In the genomic region with DNA sequence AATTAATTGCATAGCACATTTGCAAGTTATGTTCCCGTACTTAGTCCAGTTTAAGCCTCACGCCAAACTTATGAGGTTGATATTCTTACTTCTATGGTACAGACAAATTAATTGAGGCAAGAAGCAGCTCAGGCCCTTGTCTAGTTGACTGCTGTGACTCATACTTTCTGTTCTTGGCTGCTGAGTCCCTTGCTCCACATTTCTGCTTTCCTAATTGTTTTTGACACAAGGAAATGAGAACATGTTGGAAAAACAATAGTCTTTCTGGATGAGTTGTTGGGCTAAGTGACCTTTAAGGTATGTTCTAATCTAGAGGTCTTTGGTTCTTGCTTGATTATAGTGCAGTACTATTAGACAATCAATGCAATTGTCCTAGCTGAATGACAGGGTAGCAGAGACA, we compare ENCODE assay signal across 23 cellular contexts.
"Had no signal": no experiment of that assay in that cellular context is flagged by ENCODE, and none has a peak within 500 bp of the region (broad histone marks: within the 10 kb centered on the region; RNA-seq: fewer than 3 reads in every experiment).

No MANE protein-coding gene starts in this region.

- H3K36me3 Mint-ChIP-seq: activated CD4-positive, alpha-beta memory T cell treated with anti-CD3 and anti-CD28 coated beads for 36 hours; activated CD8-positive, alpha-beta memory T cell treated with anti-CD3 and anti-CD28 coated beads, Interleukin-2, amount 10 ng/mL, durations not matched to agents 7 days and 5 days; activated naive CD4-positive, alpha-beta T cell treated with anti-CD3 and anti-CD28 coated beads, Interleukin-2, amount 10 ng/mL, durations not matched to agents 7 days and 5 days; natural killer cell had no signal

- H3K27ac ChIP-seq: colonic mucosa, esophagus squamous epithelium, left ventricle myocardium inferior, neutrophil, right atrium auricular region, skin epidermis, tibial nerve, uterus had no signal

- ATAC-seq: activated CD4-positive, alpha-beta T cell treated with anti-CD3 and anti-CD28 coated beads for 36 hours; activated CD8-positive, alpha-beta memory T cell treated with anti-CD3 and anti-CD28 coated beads, Interleukin-2, amount 10 ng/mL, durations not matched to agents 7 days and 5 days; natural killer cell had no signal

- H3K27ac Mint-ChIP-seq: activated CD4-positive, alpha-beta memory T cell treated with anti-CD3 and anti-CD28 coated beads for 36 hours; activated CD4-positive, alpha-beta T cell treated with anti-CD3 and anti-CD28 coated beads for 36 hours; activated CD8-positive, alpha-beta memory T cell treated with anti-CD3 and anti-CD28 coated beads, Interleukin-2, amount 10 ng/mL, durations not matched to agents 7 days and 5 days; activated naive CD4-positive, alpha-beta T cell treated with anti-CD3 and anti-CD28 coated beads, Interleukin-2, amount 10 ng/mL, durations not matched to agents 7 days and 5 days; activated T-helper 2 cell treated with anti-CD3 and anti-CD28 coated beads, Interferon-gamma antibody, Interleukin-2, Interleukin-4, amounts not matched to agents 10 μg/mL and 5 μg/mL and 100 μg/mL, durations not matched to agents 14 hours and 24 hours and 36 hours; natural killer cell had no signal

- H3K36me3 ChIP-seq: colonic mucosa, esophagus squamous epithelium, left ventricle myocardium inferior, neutrophil, right atrium auricular region, tibial nerve, uterus had no signal

- H3K4me3 ChIP-seq: colonic mucosa, esophagus squamous epithelium, left ventricle myocardium inferior, right atrium auricular region, skin epidermis, tibial nerve, uterus had no signal

- H3K4me1 ChIP-seq: colonic mucosa, esophagus squamous epithelium, left ventricle myocardium inferior, uterus had no signal

- H3K4me1 Mint-ChIP-seq: activated CD4-positive, alpha-beta T cell treated with anti-CD3 and anti-CD28 coated beads for 36 hours; activated CD8-positive, alpha-beta memory T cell treated with anti-CD3 and anti-CD28 coated beads, Interleukin-2, amount 10 ng/mL, durations not matched to agents 7 days and 5 days; activated naive CD4-positive, alpha-beta T cell treated with anti-CD3 and anti-CD28 coated beads, Interleukin-2, amount 10 ng/mL, durations not matched to agents 7 days and 5 days; natural killer cell had no signal

- DNase-seq: activated CD4-positive, alpha-beta memory T cell treated with anti-CD3 and anti-CD28 coated beads for 36 hours; activated CD4-positive, alpha-beta T cell treated with anti-CD3 and anti-CD28 coated beads for 36 hours; activated CD8-positive, alpha-beta memory T cell treated with anti-CD3 and anti-CD28 coated beads, Interleukin-2, amount 10 ng/mL, durations not matched to agents 7 days and 5 days; activated naive CD4-positive, alpha-beta T cell treated with anti-CD3 and anti-CD28 coated beads, Interleukin-2, amount 10 ng/mL, durations not matched to agents 7 days and 5 days; activated T-cell treated with anti-CD3 and anti-CD28 coated beads, Interleukin-2, amount 50 U/mL, for 1 hour; caudate nucleus; colonic mucosa; esophagus squamous epithelium; islet precursor cell; left ventricle myocardium inferior; mesendoderm; natural killer cell; stimulated activated CD4-positive, alpha-beta T cell treated with anti-CD3 and anti-CD28 coated beads, Interleukin-4, amount 100 ng/mL, for 4 hours; stimulated activated CD8-positive, alpha-beta memory T cell treated with anti-CD3 and anti-CD28 coated beads, Interleukin-4, amount 100 ng/mL, for 48 hours; stimulated activated naive CD4-positive, alpha-beta T cell treated with Interleukin-2 at 50 U/mL for 16 hours; substantia nigra; T-helper 2 cell; uterus had no signal

- H3K9me3 ChIP-seq: colonic mucosa, esophagus squamous epithelium, left ventricle myocardium inferior, neutrophil, right atrium auricular region, tibial nerve, uterus had no signal

- H3K27me3 Mint-ChIP-seq: activated CD4-positive, alpha-beta memory T cell treated with anti-CD3 and anti-CD28 coated beads for 36 hours; activated CD4-positive, alpha-beta T cell treated with anti-CD3 and anti-CD28 coated beads for 36 hours; activated CD8-positive, alpha-beta memory T cell treated with anti-CD3 and anti-CD28 coated beads, Interleukin-2, amount 10 ng/mL, durations not matched to agents 7 days and 5 days; activated naive CD4-positive, alpha-beta T cell treated with anti-CD3 and anti-CD28 coated beads, Interleukin-2, amount 10 ng/mL, durations not matched to agents 7 days and 5 days had no signal

- H3K4me3 Mint-ChIP-seq: activated CD4-positive, alpha-beta memory T cell treated with anti-CD3 and anti-CD28 coated beads for 36 hours; activated CD4-positive, alpha-beta T cell treated with anti-CD3 and anti-CD28 coated beads for 36 hours; activated CD8-positive, alpha-beta memory T cell treated with anti-CD3 and anti-CD28 coated beads, Interleukin-2, amount 10 ng/mL, durations not matched to agents 7 days and 5 days; activated naive CD4-positive, alpha-beta T cell treated with anti-CD3 and anti-CD28 coated beads, Interleukin-2, amount 10 ng/mL, durations not matched to agents 7 days and 5 days; natural killer cell had no signal

- H3K27me3 ChIP-seq: colonic mucosa, esophagus squamous epithelium, neutrophil, right atrium auricular region, tibial nerve, uterus had no signal
